In genomic region chr7:899806-900205, GRCh38 we compare ENCODE assay signal across 1 cellular context.
TF ChIP-seq lines count a peak whose summit lies in the region.

No MANE protein-coding gene starts in this region.

TF ChIP-seq in GM23338, 12 proteins besides CTCF, POLR2A, EP300 and RAD21:
- TF ChIP-seq ZNF462 (CRISPR knock-in tag; IDR thresholded peaks at IDR 0.05) (no peak), ETS1 (IDR thresholded peaks at IDR 0.05) (no peak), POLR2AphosphoS5 (IDR thresholded peaks at IDR 0.05; ENCODE audit: low read depth) (no peak), STAT1 (IDR thresholded peaks at IDR 0.05; ENCODE audit: unreplicated experiment) (no peak), EZH2phosphoT487 (IDR thresholded peaks at IDR 0.05; ENCODE audit: unreplicated experiment) (no peak), JUNB (IDR thresholded peaks at IDR 0.05; ENCODE audit: unreplicated experiment) (no peak), REST (IDR thresholded peaks at IDR 0.05; ENCODE audit: unreplicated experiment) (no peak), EZH2 (IDR thresholded peaks at IDR 0.05; ENCODE audit: low read depth, unreplicated experiment) (no peak), ZNF331 (CRISPR knock-in tag; IDR thresholded peaks at IDR 0.05; ENCODE audit: low read depth) (no peak), CREB1 (CRISPR knock-in tag; IDR thresholded peaks at IDR 0.05; ENCODE audit: low read depth) (no peak), ZNF114 (CRISPR knock-in tag; IDR thresholded peaks at IDR 0.05) (no peak)
